Comparison of ENCODE assay signal across 1 cellular context in genomic region chr2:725464-725863, GRCh38.
TF ChIP-seq lines count a peak whose summit lies in the region.

No MANE protein-coding gene starts in this region.

TF ChIP-seq in HepG2, 621 proteins besides CTCF, POLR2A, EP300 and RAD21 (continued from another document):
- TF ChIP-seq, protein P1, sequence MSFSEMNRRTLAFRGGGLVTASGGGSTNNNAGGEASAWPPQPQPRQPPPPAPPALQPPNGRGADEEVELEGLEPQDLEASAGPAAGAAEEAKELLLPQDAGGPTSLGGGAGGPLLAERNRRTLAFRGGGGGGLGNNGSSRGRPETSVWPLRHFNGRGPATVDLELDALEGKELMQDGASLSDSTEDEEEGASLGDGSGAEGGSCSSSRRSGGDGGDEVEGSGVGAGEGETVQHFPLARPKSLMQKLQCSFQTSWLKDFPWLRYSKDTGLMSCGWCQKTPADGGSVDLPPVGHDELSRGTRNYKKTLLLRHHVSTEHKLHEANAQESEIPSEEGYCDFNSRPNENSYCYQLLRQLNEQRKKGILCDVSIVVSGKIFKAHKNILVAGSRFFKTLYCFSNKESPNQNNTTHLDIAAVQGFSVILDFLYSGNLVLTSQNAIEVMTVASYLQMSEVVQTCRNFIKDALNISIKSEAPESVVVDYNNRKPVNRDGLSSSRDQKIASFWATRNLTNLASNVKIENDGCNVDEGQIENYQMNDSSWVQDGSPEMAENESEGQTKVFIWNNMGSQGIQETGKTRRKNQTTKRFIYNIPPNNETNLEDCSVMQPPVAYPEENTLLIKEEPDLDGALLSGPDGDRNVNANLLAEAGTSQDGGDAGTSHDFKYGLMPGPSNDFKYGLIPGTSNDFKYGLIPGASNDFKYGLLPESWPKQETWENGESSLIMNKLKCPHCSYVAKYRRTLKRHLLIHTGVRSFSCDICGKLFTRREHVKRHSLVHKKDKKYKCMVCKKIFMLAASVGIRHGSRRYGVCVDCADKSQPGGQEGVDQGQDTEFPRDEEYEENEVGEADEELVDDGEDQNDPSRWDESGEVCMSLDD (CRISPR knock-in tag; IDR thresholded peaks at IDR 0.05; ENCODE audit: borderline replicate concordance), result no peak
- TF ChIP-seq TFDP2 (CRISPR knock-in tag; IDR thresholded peaks at IDR 0.05) (no peak), ARID2 (CRISPR knock-in tag; IDR thresholded peaks at IDR 0.05; ENCODE audit: borderline replicate concordance) (no peak), ZNF230 (CRISPR knock-in tag; IDR thresholded peaks at IDR 0.05) (no peak), FLYWCH1 (CRISPR knock-in tag; IDR thresholded peaks at IDR 0.05) (no peak), ZNF800 (CRISPR knock-in tag; IDR thresholded peaks at IDR 0.05) (no peak), DNMT1 (CRISPR knock-in tag; IDR thresholded peaks at IDR 0.05) (no peak), RAD51 (IDR thresholded peaks at IDR 0.05; ENCODE audit: borderline replicate concordance) (no peak), RCOR2 (CRISPR knock-in tag; IDR thresholded peaks at IDR 0.05) (no peak), ZNF275 (CRISPR knock-in tag; IDR thresholded peaks at IDR 0.05; ENCODE audit: borderline replicate concordance) (no peak), ZSCAN21 (CRISPR knock-in tag; IDR thresholded peaks at IDR 0.05; ENCODE audit: borderline replicate concordance) (no peak)
- TF ChIP-seq, protein P2, sequence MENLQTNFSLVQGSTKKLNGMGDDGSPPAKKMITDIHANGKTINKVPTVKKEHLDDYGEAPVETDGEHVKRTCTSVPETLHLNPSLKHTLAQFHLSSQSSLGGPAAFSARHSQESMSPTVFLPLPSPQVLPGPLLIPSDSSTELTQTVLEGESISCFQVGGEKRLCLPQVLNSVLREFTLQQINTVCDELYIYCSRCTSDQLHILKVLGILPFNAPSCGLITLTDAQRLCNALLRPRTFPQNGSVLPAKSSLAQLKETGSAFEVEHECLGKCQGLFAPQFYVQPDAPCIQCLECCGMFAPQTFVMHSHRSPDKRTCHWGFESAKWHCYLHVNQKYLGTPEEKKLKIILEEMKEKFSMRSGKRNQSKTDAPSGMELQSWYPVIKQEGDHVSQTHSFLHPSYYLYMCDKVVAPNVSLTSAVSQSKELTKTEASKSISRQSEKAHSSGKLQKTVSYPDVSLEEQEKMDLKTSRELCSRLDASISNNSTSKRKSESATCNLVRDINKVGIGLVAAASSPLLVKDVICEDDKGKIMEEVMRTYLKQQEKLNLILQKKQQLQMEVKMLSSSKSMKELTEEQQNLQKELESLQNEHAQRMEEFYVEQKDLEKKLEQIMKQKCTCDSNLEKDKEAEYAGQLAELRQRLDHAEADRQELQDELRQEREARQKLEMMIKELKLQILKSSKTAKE (CRISPR knock-in tag; IDR thresholded peaks at IDR 0.05; ENCODE audit: borderline replicate concordance), result no peak
- TF ChIP-seq, protein P3, sequence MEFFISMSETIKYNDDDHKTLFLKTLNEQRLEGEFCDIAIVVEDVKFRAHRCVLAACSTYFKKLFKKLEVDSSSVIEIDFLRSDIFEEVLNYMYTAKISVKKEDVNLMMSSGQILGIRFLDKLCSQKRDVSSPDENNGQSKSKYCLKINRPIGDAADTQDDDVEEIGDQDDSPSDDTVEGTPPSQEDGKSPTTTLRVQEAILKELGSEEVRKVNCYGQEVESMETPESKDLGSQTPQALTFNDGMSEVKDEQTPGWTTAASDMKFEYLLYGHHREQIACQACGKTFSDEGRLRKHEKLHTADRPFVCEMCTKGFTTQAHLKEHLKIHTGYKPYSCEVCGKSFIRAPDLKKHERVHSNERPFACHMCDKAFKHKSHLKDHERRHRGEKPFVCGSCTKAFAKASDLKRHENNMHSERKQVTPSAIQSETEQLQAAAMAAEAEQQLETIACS (CRISPR knock-in tag; IDR thresholded peaks at IDR 0.05), result no peak
